In genomic region chr19:39881495-39882110, GRCh38 we compare ENCODE assay signal across 2 cellular contexts.
TF ChIP-seq lines count a peak whose summit lies in the region.

No MANE protein-coding gene starts in this region.

TF ChIP-seq in Ishikawa, 13 proteins besides CTCF, POLR2A, EP300 and RAD21 (continued from another document):
- peak; percentile 50; the same call in 1 of the 2 replicates for TF ChIP-seq NFIC (IDR thresholded peaks at IDR 0.05)
TF ChIP-seq in Ishikawa: peak in this region for 2; not testable (repeated sequence) for 11.

TF ChIP-seq in K562, 482 proteins besides CTCF, POLR2A, EP300 and RAD21 (continued from another document):
- TF ChIP-seq ZBTB7A (IDR thresholded peaks at IDR 0.05; ENCODE audit: borderline replicate concordance, control insufficient read depth, low read depth, low read length): peak; percentile 64; the same call in 1 of the 2 replicates
- 0 out of 2 replicates have a peak, but pooled peaks have one; percentile 26 for TF ChIP-seq SMC3 (conservative IDR thresholded peaks at IDR 0.05; ENCODE audit: insufficient read depth, low read depth, low read length)
